Comparison of ENCODE assay signal across 9 cellular contexts in genomic region chr3:17894434-17895060, GRCh38.
DNase-seq lines count a peak whose midpoint lies in the region; ATAC-seq, FAIRE-seq and TF ChIP-seq lines count a peak whose summit lies in the region.
"Had no signal": no experiment of that assay in that cellular context is flagged by ENCODE, and none has a peak within 500 bp of the region (broad histone marks: within the 10 kb centered on the region; RNA-seq: fewer than 3 reads in every experiment).

No MANE protein-coding gene starts in this region.

- DNase-seq in D721Med (ENCODE audit: insufficient read length, low spot score) (no peak), LNCaP clone FGC (ENCODE audit: low read depth) (peak; percentile 21), head of caudate nucleus (peak in 28 of 42 donors; percentile 9 to 57 (median 24)), H7 (no peak), Right ventricle myocardium superior (no peak)
- DNase-seq in activated CD4-positive, alpha-beta T cell treated with anti-CD3 and anti-CD28 coated beads, Interleukin-2, amount 50 U/mL, for 4 hours, result peak; percentile 2 to 7
- DNase-seq in stimulated activated CD8-positive, alpha-beta memory T cell treated with anti-CD3 and anti-CD28 coated beads, Interleukin-4, amount 100 ng/mL, for 48 hours, result peak; percentile 50

- H3K36me3 ChIP-seq in H7 (replicated peaks; ENCODE audit: control insufficient read depth, insufficient read depth, low read length), result no peaks in the 10 kb centered on the region
- H3K36me3 ChIP-seq: neutrophil had no signal

- H3K27me3 ChIP-seq in H7 (ENCODE audit: control insufficient read depth, insufficient read depth, low read length), result no peaks in the 10 kb centered on the region
- H3K27me3 ChIP-seq: neutrophil had no signal

- ATAC-seq in GM19395 (IDR thresholded peaks at IDR 0.05; ENCODE audit: unreplicated experiment) (peak; percentile 82), Right ventricle myocardium superior (ENCODE audit: poor library complexity) (no peak)

- intact Hi-C loops in head of caudate nucleus (cut with DNase I) (no loop called here), Right ventricle myocardium superior (cut with DNase I) (no loop called here)

- TF ChIP-seq CTCF in D721Med (IDR thresholded peaks at IDR 0.05; ENCODE audit: insufficient read depth, missing control alignments) (peak; percentile 45), LNCaP clone FGC (IDR thresholded peaks at IDR 0.05; ENCODE audit: control insufficient read depth, extremely low read depth, insufficient read depth) (peak; percentile 66)

- no peak for FAIRE-seq in D721Med (lab: Jason Lieb, UNC)

- H3K4me3 ChIP-seq in LNCaP clone FGC (ENCODE audit: low read depth, low read length) (no peak overlapping the region), H7 (ENCODE audit: insufficient read depth, low read depth, low read length) (no peak overlapping the region)

Comparison
In these comparisons a context has a peak if more than half of its experiments do, and no peak if none do; other contexts are left out.
1. DNase-seq: peak in LNCaP clone FGC (single experiment), activated CD4-positive, alpha-beta T cell treated with anti-CD3 and anti-CD28 coated beads, Interleukin-2, amount 50 U/mL, for 4 hours (2 of 2), head of caudate nucleus (28 of 42) and stimulated activated CD8-positive, alpha-beta memory T cell treated with anti-CD3 and anti-CD28 coated beads, Interleukin-4, amount 100 ng/mL, for 48 hours (single experiment); none in D721Med (single experiment), H7 (single experiment) and Right ventricle myocardium superior (single experiment).